In the genomic region with DNA sequence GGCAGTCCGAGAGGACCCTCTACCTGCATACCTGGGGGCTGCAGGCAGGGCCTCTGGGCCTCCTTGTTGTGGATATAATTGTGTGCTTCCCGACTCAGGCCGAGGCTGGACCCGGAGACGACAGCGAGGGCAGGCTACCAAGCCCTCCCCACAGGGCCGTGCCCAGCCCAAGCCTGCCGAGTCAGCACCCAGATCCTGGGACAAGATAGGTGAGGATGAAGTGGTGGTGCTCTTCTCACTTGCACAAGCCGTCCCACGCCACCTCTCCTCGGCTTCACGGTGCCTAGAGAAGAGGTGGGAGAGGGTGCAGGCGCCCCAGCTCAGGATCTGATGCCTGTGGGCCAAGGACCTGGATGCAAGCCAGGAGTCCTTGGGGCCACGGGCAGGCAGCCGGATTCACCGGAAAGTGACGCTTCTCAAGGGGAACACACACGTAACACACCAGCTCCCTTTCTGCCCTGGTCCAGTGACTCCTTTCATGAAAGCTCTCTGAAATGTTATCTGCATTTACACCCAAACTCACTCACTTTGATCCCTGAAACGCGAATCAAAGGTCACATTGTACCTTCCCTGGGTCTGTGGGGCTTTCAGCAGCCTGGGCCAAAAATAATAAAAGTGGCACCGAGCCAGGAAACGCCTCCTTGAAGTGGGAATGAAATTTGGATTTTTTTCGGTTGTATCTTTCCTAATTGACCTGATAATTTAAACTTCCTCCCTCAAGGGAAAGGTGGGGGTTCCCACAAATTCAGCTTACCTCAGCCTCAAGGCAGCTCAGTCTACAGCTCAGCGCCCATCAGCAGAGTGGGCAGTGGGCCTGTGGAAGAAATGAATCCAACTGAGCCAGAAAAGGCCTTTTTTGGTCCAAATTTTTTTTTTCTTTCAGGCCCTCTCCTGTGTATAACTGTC, we compare ENCODE assay signal across 8 cellular contexts. TPM values are rescaled to one million over a fixed set of nuclear protein-coding genes. Genes with fewer than 3 reads are reported as not detected.
DNase-seq lines count a peak whose midpoint lies in the region; ATAC-seq and TF ChIP-seq lines count a peak whose summit lies in the region.

No MANE protein-coding gene starts in this region.

- POLR2A ChIA-PET in activated CD8-positive, alpha-beta T cell treated with anti-CD3 and anti-CD28 coated beads for 36 hours (lab: Charles Lee) = interaction anchor here (0.8 to 3.7 kb wide), 14 partner anchors 9 to 653 kb away, joined by 3 to 96 read pairs (median 5); a partner anchor contains a TSS

- H3K9me3 Mint-ChIP-seq in activated CD8-positive, alpha-beta T cell treated with anti-CD3 and anti-CD28 coated beads for 36 hours = no peaks in the 10 kb centered on the region
- H3K9me3 Mint-ChIP-seq in stimulated activated memory B cell treated with anti-CD40 and anti-IgM and Interleukin-4, amounts not matched to agents 10 μg/mL and 1 μg/mL and 100 μg/mL, for 72 hours = no peaks in the 10 kb centered on the region

- H3K27me3 Mint-ChIP-seq in activated CD8-positive, alpha-beta T cell treated with anti-CD3 and anti-CD28 coated beads for 36 hours = no peaks in the 10 kb centered on the region
- H3K27me3 Mint-ChIP-seq in stimulated activated memory B cell treated with anti-CD40 and anti-IgM and Interleukin-4, amounts not matched to agents 10 μg/mL and 1 μg/mL and 100 μg/mL, for 72 hours = no peaks in the 10 kb centered on the region

- CTCF ChIA-PET in activated CD8-positive, alpha-beta T cell treated with anti-CD3 and anti-CD28 coated beads for 36 hours (lab: Charles Lee) = interaction anchor here (0.6 to 2.1 kb wide), 9 partner anchors 9 to 125 kb away, joined by 3 to 8 read pairs (median 4); no protein-coding TSS in a partner anchor

- H3K27ac Mint-ChIP-seq in activated CD8-positive, alpha-beta T cell treated with anti-CD3 and anti-CD28 coated beads for 36 hours = peak overlapping the region; percentile 98
- peak overlapping the region; percentile 97 for H3K27ac Mint-ChIP-seq in stimulated activated memory B cell treated with anti-CD40 and anti-IgM and Interleukin-4, amounts not matched to agents 10 μg/mL and 1 μg/mL and 100 μg/mL, for 72 hours

- intact Hi-C loops in activated CD8-positive, alpha-beta T cell treated with anti-CD3 and anti-CD28 coated beads for 36 hours (cut with micrococcal nuclease) = loop anchor here (5.0 kb wide), 1 partner anchor 37 kb away; no protein-coding TSS in a partner anchor

- ATAC-seq in HG02943 (IDR thresholded peaks at IDR 0.05; ENCODE audit: low read depth, unreplicated experiment) = peak; percentile 15
- peak; percentile 52 for ATAC-seq in activated CD8-positive, alpha-beta T cell treated with anti-CD3 and anti-CD28 coated beads for 36 hours
- ATAC-seq in stimulated activated memory B cell treated with anti-CD40 and anti-IgM and Interleukin-4, amounts not matched to agents 10 μg/mL and 1 μg/mL and 100 μg/mL, for 72 hours = peak; percentile 54

- H3K36me3 Mint-ChIP-seq in activated CD8-positive, alpha-beta T cell treated with anti-CD3 and anti-CD28 coated beads for 36 hours (ENCODE audit: low read depth) = peaks cover 46% of the 10 kb centered on the region
- H3K36me3 Mint-ChIP-seq in stimulated activated memory B cell treated with anti-CD40 and anti-IgM and Interleukin-4, amounts not matched to agents 10 μg/mL and 1 μg/mL and 100 μg/mL, for 72 hours = peaks cover 11% of the 10 kb centered on the region

- peak overlapping the region; percentile 96 for H3K4me3 Mint-ChIP-seq in activated CD8-positive, alpha-beta T cell treated with anti-CD3 and anti-CD28 coated beads for 36 hours
- peak overlapping the region; percentile 98 for H3K4me3 Mint-ChIP-seq in stimulated activated memory B cell treated with anti-CD40 and anti-IgM and Interleukin-4, amounts not matched to agents 10 μg/mL and 1 μg/mL and 100 μg/mL, for 72 hours

- peak; percentile 53 to 54 for DNase-seq in activated CD4-positive, alpha-beta T cell treated with anti-CD3 and anti-CD28 coated beads for 24 hours (ENCODE audit: low read depth in 2 of 2)
- DNase-seq in activated CD4-positive, alpha-beta T cell treated with anti-CD3 and anti-CD28 coated beads for 1 hour = no peak
- peak; percentile 57 for DNase-seq in NCI-H345 (lab: John Stamatoyannopoulos, UW)
- DNase-seq in activated CD8-positive, alpha-beta T cell treated with anti-CD3 and anti-CD28 coated beads for 36 hours = peak; percentile 80
- peak; percentile 42 for DNase-seq in epidermal melanocyte (ENCODE audit: insufficient read length, low spot score)
- DNase-seq in mucosa of gallbladder (ENCODE audit: low spot score) = peak; percentile 22

- H3K4me1 Mint-ChIP-seq in activated CD8-positive, alpha-beta T cell treated with anti-CD3 and anti-CD28 coated beads for 36 hours (ENCODE audit: low read depth) = peaks cover 51% of the 10 kb centered on the region
- H3K4me1 Mint-ChIP-seq in stimulated activated memory B cell treated with anti-CD40 and anti-IgM and Interleukin-4, amounts not matched to agents 10 μg/mL and 1 μg/mL and 100 μg/mL, for 72 hours = peaks cover 34% of the 10 kb centered on the region

- TF ChIP-seq CTCF in activated CD8-positive, alpha-beta T cell treated with anti-CD3 and anti-CD28 coated beads for 36 hours (IDR thresholded peaks at IDR 0.05) = no peak

RNA-seq across cellular contexts. Expression of a gene that starts 1.1 kb away (rescaled TPM):
- total RNA-seq in activated CD8-positive, alpha-beta T cell treated with anti-CD3 and anti-CD28 coated beads for 36 hours = 10 to 100 TPM; 16.2 to 17.4 TPM
- 6.2 TPM for total RNA-seq in mucosa of gallbladder

RNA-seq across cellular contexts. Expression of a gene that starts 1.1 kb away (rescaled TPM):
- total RNA-seq in activated CD8-positive, alpha-beta T cell treated with anti-CD3 and anti-CD28 coated beads for 36 hours = 10 to 100 TPM; 14.7 to 17.4 TPM
- total RNA-seq in mucosa of gallbladder = 18.4 TPM
